In genomic region chr20:54017846-54018245, GRCh38 we compare ENCODE assay signal across 11 cellular contexts. TPM values are rescaled to one million over a fixed set of nuclear protein-coding genes. Genes with fewer than 3 reads are reported as not detected.
A peak's percentile ranks its signal among the peaks of the same experiment; 100 is the strongest.
DNase-seq lines count a peak whose midpoint lies in the region; ATAC-seq, FAIRE-seq and TF ChIP-seq lines count a peak whose summit lies in the region.
"Had no signal": no experiment of that assay in that cellular context is flagged by ENCODE, and none has a peak within 500 bp of the region (broad histone marks: within the 10 kb centered on the region; RNA-seq: fewer than 3 reads in every experiment).

No MANE protein-coding gene starts in this region.

- no peak overlapping the region for H3K4me3 ChIP-seq in neuronal stem cell (ENCODE audit: low read length in 2 of 2)
- no peak overlapping the region for H3K4me3 ChIP-seq in suprapubic skin

- no peak overlapping the region for H3K18ac ChIP-seq in neuronal stem cell (ENCODE audit: low read length)

- no peak overlapping the region for H3K9ac ChIP-seq in neuronal stem cell (ENCODE audit: low read depth, low read length, poor library complexity)

- no peak overlapping the region for H2BK12ac ChIP-seq in neuronal stem cell (ENCODE audit: low read length)

- H2BK120ac ChIP-seq in neuronal stem cell (ENCODE audit: low read depth, low read length) = no peak overlapping the region

- H4K8ac ChIP-seq in neuronal stem cell (ENCODE audit: low read depth, low read length) = no peak overlapping the region

- H2BK15ac ChIP-seq in neuronal stem cell (ENCODE audit: low read length) = no peak overlapping the region

- intact Hi-C loops in activated T-helper 1 cell treated with anti-CD3 and anti-CD28 coated beads, Interleukin-12 subunit alpha, Interleukin-12 subunit beta, Interleukin-2, Interleukin-4 antibody, amounts not matched to agents 30 ng/mL and 10 ng/mL and 1 ng/mL, durations not matched to agents 14 hours and 24 hours and 36 hours (cut with micrococcal nuclease) = no loop called here

- no peak overlapping the region for H2BK5ac ChIP-seq in neuronal stem cell (ENCODE audit: low read length)

- TF ChIP-seq CTCF in suprapubic skin (IDR thresholded peaks at IDR 0.05) = no peak

- H2AFZ ChIP-seq in neuronal stem cell (ENCODE audit: low read length) = no peak overlapping the region

- H3K4me1 Mint-ChIP-seq in activated T-helper 1 cell treated with anti-CD3 and anti-CD28 coated beads, Interleukin-12 subunit alpha, Interleukin-12 subunit beta, Interleukin-2, Interleukin-4 antibody, amounts not matched to agents 30 ng/mL and 10 ng/mL and 1 ng/mL, durations not matched to agents 14 hours and 24 hours and 36 hours (ENCODE audit: low read depth) = peaks cover 9% of the 10 kb centered on the region

- no peak overlapping the region for H4K91ac ChIP-seq in neuronal stem cell (ENCODE audit: low read depth, low read length, poor library complexity)

- no peaks in the 10 kb centered on the region for H3K27me3 ChIP-seq in neuronal stem cell (ENCODE audit: control insufficient read depth in 3 of 3, insufficient read depth in 3 of 3, low read depth in 1 of 3, low read length in 3 of 3)
- H3K27me3 ChIP-seq in suprapubic skin = no peaks in the 10 kb centered on the region

- no peaks in the 10 kb centered on the region for H3K9me3 ChIP-seq in neuronal stem cell (replicated peaks in 1 of 2; ENCODE audit: control insufficient read depth in 2 of 2, insufficient read depth in 1 of 2, low read depth in 1 of 2, low read length in 2 of 2)
- H3K9me3 ChIP-seq in suprapubic skin = no peaks in the 10 kb centered on the region

- H3K27ac ChIP-seq in neuronal stem cell (replicated peaks; ENCODE audit: low read length) (no peak overlapping the region), suprapubic skin (no peak overlapping the region)

- no peaks in the 10 kb centered on the region for H3K79me1 ChIP-seq in neuronal stem cell (ENCODE audit: low read depth, low read length)

- no peak overlapping the region for H3K4me3 Mint-ChIP-seq in activated T-helper 1 cell treated with anti-CD3 and anti-CD28 coated beads, Interleukin-12 subunit alpha, Interleukin-12 subunit beta, Interleukin-2, Interleukin-4 antibody, amounts not matched to agents 30 ng/mL and 10 ng/mL and 1 ng/mL, durations not matched to agents 14 hours and 24 hours and 36 hours

- ATAC-seq in GM19467 (IDR thresholded peaks at IDR 0.05; ENCODE audit: unreplicated experiment) (peak; percentile 77), HG03103 (IDR thresholded peaks at IDR 0.05; ENCODE audit: low read depth, unreplicated experiment) (peak; percentile 91)

- DNase-seq in GM12892 (ENCODE audit: insufficient read length) = peak; percentile 7
- no peak for DNase-seq in activated T-helper 1 cell treated with anti-CD3 and anti-CD28 coated beads, Interleukin-12 subunit alpha, Interleukin-12 subunit beta, Interleukin-2, Interleukin-4 antibody, amounts not matched to agents 30 ng/mL and 10 ng/mL and 1 ng/mL, durations not matched to agents 14 hours and 24 hours and 36 hours (ENCODE audit: low spot score)
- DNase-seq in urothelium cell line (ENCODE audit: low spot score) = no peak
- no peak for DNase-seq in neuronal stem cell (ENCODE audit: low spot score)
- DNase-seq in NCI-H1105 treated with DMSO at 0.1 percent for 48 hours (lab: John Stamatoyannopoulos, UW) = no peak
- DNase-seq in suprapubic skin (ENCODE audit: low spot score in 2 of 2) = no peak
- DNase-seq: effector CD4-positive, alpha-beta T cell; islet precursor cell; stimulated activated CD4-positive, alpha-beta T cell treated with anti-CD3 and anti-CD28 coated beads, Interleukin-15, amount 100 ng/mL, for 24 hours had no signal

- no peaks in the 10 kb centered on the region for H3K36me3 Mint-ChIP-seq in activated T-helper 1 cell treated with anti-CD3 and anti-CD28 coated beads, Interleukin-12 subunit alpha, Interleukin-12 subunit beta, Interleukin-2, Interleukin-4 antibody, amounts not matched to agents 30 ng/mL and 10 ng/mL and 1 ng/mL, durations not matched to agents 14 hours and 24 hours and 36 hours (ENCODE audit: low read depth)

- peaks cover 0 to 6% of the 10 kb centered on the region in 2 donors for H3K4me1 ChIP-seq in neuronal stem cell (ENCODE audit: control insufficient read depth in 2 of 2, insufficient read depth in 1 of 2, low read depth in 1 of 2, low read length in 2 of 2)
- H3K4me1 ChIP-seq in suprapubic skin = peaks cover 3% of the 10 kb centered on the region

- FAIRE-seq in GM12892 (lab: Jason Lieb, UNC) = peak; percentile 66
- no peak for FAIRE-seq in urothelium cell line (lab: Jason Lieb, UNC)

- H3K23ac ChIP-seq in neuronal stem cell (ENCODE audit: low read depth, low read length, poor library complexity) = no peak overlapping the region

- H3K27ac Mint-ChIP-seq in activated T-helper 1 cell treated with anti-CD3 and anti-CD28 coated beads, Interleukin-12 subunit alpha, Interleukin-12 subunit beta, Interleukin-2, Interleukin-4 antibody, amounts not matched to agents 30 ng/mL and 10 ng/mL and 1 ng/mL, durations not matched to agents 14 hours and 24 hours and 36 hours = peak overlapping the region; percentile 6

- no peak overlapping the region for H3K4me2 ChIP-seq in neuronal stem cell (ENCODE audit: insufficient read depth, low read length, poor library complexity, severe bottlenecking)

- H2AK5ac ChIP-seq in neuronal stem cell (ENCODE audit: low read depth, low read length) = no peak overlapping the region

- H3K9me3 Mint-ChIP-seq in activated T-helper 1 cell treated with anti-CD3 and anti-CD28 coated beads, Interleukin-12 subunit alpha, Interleukin-12 subunit beta, Interleukin-2, Interleukin-4 antibody, amounts not matched to agents 30 ng/mL and 10 ng/mL and 1 ng/mL, durations not matched to agents 14 hours and 24 hours and 36 hours = no peaks in the 10 kb centered on the region

- WGBS in neuronal stem cell (ENCODE audit: extremely low coverage in 2 of 2, insufficient read length in 2 of 2, insufficient replicate concordance in 1 of 2), 2 donors = 100% methylated on average over 2 of the region's 4 CpGs; no CpG with 5 or more reads in 1 of the 2 donors
- WGBS in suprapubic skin = 54% methylated on average over 4 of the region's 4 CpGs

- no peak overlapping the region for H3K4ac ChIP-seq in neuronal stem cell (ENCODE audit: low read length)

- no peak for TF ChIP-seq EP300 in suprapubic skin (IDR thresholded peaks at IDR 0.05)

- peaks cover 4% of the 10 kb centered on the region for H3K27me3 Mint-ChIP-seq in activated T-helper 1 cell treated with anti-CD3 and anti-CD28 coated beads, Interleukin-12 subunit alpha, Interleukin-12 subunit beta, Interleukin-2, Interleukin-4 antibody, amounts not matched to agents 30 ng/mL and 10 ng/mL and 1 ng/mL, durations not matched to agents 14 hours and 24 hours and 36 hours (ENCODE audit: insufficient read depth)

- H3K14ac ChIP-seq in neuronal stem cell (ENCODE audit: low read length) = no peak overlapping the region

- H3K36me3 ChIP-seq in neuronal stem cell (replicated peaks in 1 of 2; ENCODE audit: control insufficient read depth in 2 of 2, insufficient read depth in 2 of 2, low read length in 2 of 2) = no peaks in the 10 kb centered on the region
- H3K36me3 ChIP-seq in suprapubic skin = no peaks in the 10 kb centered on the region

- no peak for TF ChIP-seq POLR2A in GM12892 (IDR thresholded peaks at IDR 0.05; ENCODE audit: low read depth, low read length)
- no peak for TF ChIP-seq POLR2A in suprapubic skin (IDR thresholded peaks at IDR 0.05)

RNA-seq across cellular contexts. Expression of gene BCAS1, which starts 52.5 kb away (rescaled TPM):
- 2.5 TPM for polyA plus RNA-seq in GM12892 (2012; ENCODE audit: missing spikeins)
- total RNA-seq in activated T-helper 1 cell treated with anti-CD3 and anti-CD28 coated beads, Interleukin-12 subunit alpha, Interleukin-12 subunit beta, Interleukin-2, Interleukin-4 antibody, amounts not matched to agents 30 ng/mL and 10 ng/mL and 1 ng/mL, durations not matched to agents 14 hours and 24 hours and 36 hours = not detected in 2 replicates
- polyA plus RNA-seq in neuronal stem cell (2013, experiment 1 of 2) = 0.06 TPM
- 0.03 TPM for polyA plus RNA-seq in neuronal stem cell (2013, experiment 2 of 2)
- total RNA-seq in suprapubic skin = 1 to 10 TPM; 1.7 to 3.4 (median 2.1) TPM
